10 cellular contexts compared by ENCODE assay signal in the genomic region with DNA sequence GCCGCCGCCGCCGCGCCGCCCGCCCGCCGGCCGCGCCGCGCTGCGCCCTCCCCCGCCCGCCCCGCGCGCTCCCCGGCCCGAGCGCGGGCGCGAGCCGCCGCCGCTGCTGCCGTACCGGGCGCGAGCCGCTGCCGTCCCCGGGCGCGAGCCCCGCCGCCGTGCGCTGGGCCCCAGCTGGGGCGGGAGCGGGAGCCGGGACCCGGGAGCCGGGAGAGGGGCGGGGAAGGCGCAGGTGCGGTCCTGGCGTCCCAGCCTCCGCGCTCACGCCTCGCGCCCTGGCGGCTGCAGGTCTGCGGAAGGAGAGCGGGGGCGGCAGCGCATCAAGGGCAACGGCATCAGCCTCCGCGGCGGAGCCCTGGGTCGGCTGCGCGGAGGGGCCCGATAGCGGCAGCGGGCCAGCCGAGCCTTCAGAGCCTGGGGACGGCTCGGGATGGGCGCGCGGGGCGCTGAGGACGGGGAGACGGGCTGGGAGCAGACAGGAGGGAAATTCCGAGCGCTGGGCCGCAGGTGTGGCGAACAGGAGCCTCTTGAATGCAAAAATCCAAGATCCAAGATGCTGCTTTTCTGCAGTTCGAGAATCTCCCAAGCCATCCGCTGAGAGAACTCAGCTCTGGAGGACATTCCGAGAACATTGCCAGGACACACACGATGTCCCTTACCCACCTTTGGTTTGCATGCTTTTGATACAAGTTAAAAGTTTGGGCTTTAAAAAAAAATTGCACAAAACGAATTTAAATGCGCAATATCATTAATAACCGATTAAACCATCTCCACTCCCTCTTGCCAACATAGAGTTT.
DNase-seq lines count a peak whose midpoint lies in the region; ATAC-seq, FAIRE-seq and TF ChIP-seq lines count a peak whose summit lies in the region.
"Had no signal": no experiment of that assay in that cellular context is flagged by ENCODE, and none has a peak within 500 bp of the region (broad histone marks: within the 10 kb centered on the region; RNA-seq: fewer than 3 reads in every experiment).

No MANE protein-coding gene starts in this region.

- TF ChIP-seq EP300 in Ishikawa (IDR thresholded peaks at IDR 0.05; ENCODE audit: borderline replicate concordance) (no peak), GM12878 (IDR thresholded peaks at IDR 0.05; ENCODE audit: borderline replicate concordance in 1 of 2, control insufficient read depth in 1 of 2, low read depth in 2 of 2, low read length in 2 of 2) (no peak)

- in situ Hi-C loops in GM12878 (cut with MboI), result no loop called here

- H3K4me3 ChIP-seq in Caco-2 (ENCODE audit: low read depth, low read length), result peak overlapping the region; percentile 36
- H3K4me3 ChIP-seq in GM12878, result no peak overlapping the region
- H3K4me3 ChIP-seq in left lung, result peak overlapping the region; percentile 21 to 34

- TF ChIP-seq RAD21 in Ishikawa (IDR thresholded peaks at IDR 0.05; ENCODE audit: low read depth) (no peak), GM12878 (IDR thresholded peaks at IDR 0.05; ENCODE audit: insufficient read depth, low read depth, low read length) (no peak)

- H3K27ac Mint-ChIP-seq in Caco-2 (ENCODE audit: unreplicated experiment), result no peak overlapping the region

- no peaks in the 10 kb centered on the region; the same call in 1 of the 2 replicates for H3K9me3 ChIP-seq in Caco-2
- no peaks in the 10 kb centered on the region; the same call in 2 of the 3 replicates for H3K9me3 ChIP-seq in GM12878 (replicated peaks; ENCODE audit: control insufficient read depth, insufficient read depth, low read length)
- no peaks in the 10 kb centered on the region for H3K9me3 ChIP-seq in left lung

- H3K27me3 Mint-ChIP-seq in Caco-2 (ENCODE audit: insufficient read depth, unreplicated experiment), result peaks cover 49% of the 10 kb centered on the region

- TF ChIP-seq POLR2A in GM12878 (IDR thresholded peaks at IDR 0.05; ENCODE audit: low read depth, low read length), result no peak

- ATAC-seq in GM12878 (no peak), left lung (peak; percentile 66), GM18909 (IDR thresholded peaks at IDR 0.05; ENCODE audit: poor library complexity, unreplicated experiment) (no peak), sciatic nerve (no peak), HG02642 (IDR thresholded peaks at IDR 0.05; ENCODE audit: poor library complexity, unreplicated experiment) (no peak)

- RAD21 ChIA-PET in GM12878 (lab: Charles Lee; ENCODE audit: unreplicated experiment), result no interaction called here

- no TSS peak for BruUV-seq in Caco-2 (replicated peaks; lab: Mats Ljungman, UMichigan)
- no TSS peak for BruUV-seq in GM12878 (replicated peaks; lab: Mats Ljungman, UMichigan)

- H3K36me3 Mint-ChIP-seq in Caco-2 (ENCODE audit: insufficient read depth, unreplicated experiment), result no peaks in the 10 kb centered on the region

- 22% methylated on average over 33 of the region's 90 CpGs for WGBS in GM12878 (ENCODE audit: insufficient coverage, insufficient replicate concordance, low lambda C conversion rate, missing lambda C conversion rate)

- SMC1A ChIA-PET in GM12878 (lab: Charles Lee; ENCODE audit: uncharacterized antibody, unreplicated experiment), result no interaction called here

- H3K79me2 ChIP-seq in GM12878 (ENCODE audit: control insufficient read depth, insufficient read depth, low read length), result no peaks in the 10 kb centered on the region

- POLR2A ChIA-PET in Caco-2 (lab: Charles Lee), result no interaction called here
- POLR2A ChIA-PET in GM12878 (lab: Charles Lee), result no interaction called here

- no peak for TF ChIP-seq CTCF in Caco-2 (IDR thresholded peaks at IDR 0.05; ENCODE audit: insufficient read depth in 1 of 2, low read depth in 1 of 2, low read length in 1 of 2, severe bottlenecking in 1 of 2, unreplicated experiment in 1 of 2)
- no peak for TF ChIP-seq CTCF in GM12878 (IDR thresholded peaks at IDR 0.05 in 2 of 3, conservative IDR thresholded peaks at IDR 0.05 in 1 of 3; ENCODE audit: control insufficient read depth in 2 of 3, extremely low read depth in 1 of 3, insufficient read depth in 1 of 3, low read depth in 3 of 3, low read length in 3 of 3)
- TF ChIP-seq CTCF in left lung (IDR thresholded peaks at IDR 0.05), result no peak

- H3K27ac ChIP-seq in GM12878 (ENCODE audit: control insufficient read depth, insufficient read depth), result no peak overlapping the region
- peak overlapping the region in 1 of 2 donors; percentile 23 for H3K27ac ChIP-seq in left lung
- H3K27ac ChIP-seq: epithelial cell of prostate, HL-60 had no signal

- H2AFZ ChIP-seq in GM12878 (ENCODE audit: control insufficient read depth, low read depth, low read length), result no peak overlapping the region

- H3K36me3 ChIP-seq in Caco-2 (ENCODE audit: control insufficient read depth, insufficient read depth, low read length), result no peaks in the 10 kb centered on the region
- no peaks in the 10 kb centered on the region for H3K36me3 ChIP-seq in GM12878 (ENCODE audit: control insufficient read depth in 2 of 2, insufficient read depth in 2 of 2, low read length in 1 of 2)
- no peaks in the 10 kb centered on the region for H3K36me3 ChIP-seq in left lung

- peak in 1 of 2 experiments; percentile 62 for DNase-seq in Caco-2
- DNase-seq in GM12878 (ENCODE audit: low read depth, low spot score), result no peak
- peak in 1 of 2 donors; percentile 80 for DNase-seq in left lung
- DNase-seq in superior temporal gyrus (ENCODE audit: extremely low spot score), result peak; percentile 46
- no peak for DNase-seq in sciatic nerve (ENCODE audit: low spot score)

- H3K4me3 Mint-ChIP-seq in Caco-2 (ENCODE audit: unreplicated experiment), result peak overlapping the region; percentile 60

- intact Hi-C loops in Caco-2 (cut with micrococcal nuclease; ENCODE audit: unreplicated experiment), result loop anchor here (5.0 kb wide), 1 partner anchor 66 kb away; no protein-coding TSS in a partner anchor
- intact Hi-C loops in GM12878 (cut with micrococcal nuclease; ENCODE audit: unreplicated experiment), result no loop called here
- intact Hi-C loops in left lung (cut with DNase I), result no loop called here
- intact Hi-C loops in sciatic nerve (cut with DNase I), result loop anchor here (5.0 kb wide), 1 partner anchor 261 kb away; no protein-coding TSS in a partner anchor

- no peaks in the 10 kb centered on the region for H4K20me1 ChIP-seq in GM12878 (ENCODE audit: control insufficient read depth, insufficient read depth)

- no peaks in the 10 kb centered on the region for H3K9me3 Mint-ChIP-seq in Caco-2 (ENCODE audit: unreplicated experiment)

- H3K4me1 Mint-ChIP-seq in Caco-2 (ENCODE audit: low read depth, unreplicated experiment), result peaks cover 7% of the 10 kb centered on the region

- H3K4me2 ChIP-seq in GM12878 (ENCODE audit: control insufficient read depth, insufficient read depth), result no peak overlapping the region

- no peak overlapping the region for H3K9ac ChIP-seq in GM12878 (ENCODE audit: control insufficient read depth, insufficient read depth, low read length)

- H3K27me3 ChIP-seq in Caco-2 (replicated peaks; ENCODE audit: control insufficient read depth, insufficient read depth, low read length), result no peaks in the 10 kb centered on the region; the same call in 1 of the 2 replicates
- peaks cover 0 to 8% of the 10 kb centered on the region in 2 experiments; a peak in 1 of 4 replicates for H3K27me3 ChIP-seq in GM12878 (replicated peaks in 1 of 2; ENCODE audit: control insufficient read depth in 2 of 2, insufficient read depth in 2 of 2, low read length in 1 of 2)
- H3K27me3 ChIP-seq in left lung, result peaks cover 31 to 68% of the 10 kb centered on the region in 2 donors

- CTCF ChIA-PET in Caco-2 (lab: Charles Lee), result no interaction called here
- CTCF ChIA-PET in GM12878 (lab: Yijun Ruan, JAX), result no interaction called here

- H3K4me1 ChIP-seq in Caco-2 (peaks cover 17% of the 10 kb centered on the region), GM12878 (ENCODE audit: control insufficient read depth, insufficient read depth, low read length) (no peaks in the 10 kb centered on the region), left lung (peaks cover 0 to 13% of the 10 kb centered on the region in 2 donors)

- FAIRE-seq in GM12878 (lab: Jason Lieb, UNC), result no peak

TF ChIP-seq in Ishikawa, 13 proteins besides CTCF, POLR2A, EP300 and RAD21:
- no peak for TF ChIP-seq NFIC (IDR thresholded peaks at IDR 0.05)
- no peak for TF ChIP-seq TEAD4 (IDR thresholded peaks at IDR 0.05)
- TF ChIP-seq, protein P1, sequence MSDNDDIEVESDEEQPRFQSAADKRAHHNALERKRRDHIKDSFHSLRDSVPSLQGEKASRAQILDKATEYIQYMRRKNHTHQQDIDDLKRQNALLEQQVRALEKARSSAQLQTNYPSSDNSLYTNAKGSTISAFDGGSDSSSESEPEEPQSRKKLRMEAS (IDR thresholded peaks at IDR 0.05), result peak; percentile 32; the same call in 1 of the 2 replicates
- no peak for TF ChIP-seq TCF12 (IDR thresholded peaks at IDR 0.05; ENCODE audit: low read depth)
- TF ChIP-seq FOXM1 (IDR thresholded peaks at IDR 0.05; ENCODE audit: borderline replicate concordance, low read depth), result no peak
- peak; percentile 63 for TF ChIP-seq EGR1 (IDR thresholded peaks at IDR 0.05)
TF ChIP-seq in Ishikawa: peak in this region for 2.

TF ChIP-seq in GM12878, 131 proteins besides CTCF, POLR2A, EP300 and RAD21:
- TF ChIP-seq EGR1 (IDR thresholded peaks at IDR 0.05; ENCODE audit: borderline replicate concordance in 1 of 2, low read depth in 2 of 2, low read length in 2 of 2), result peak in 1 of 2 experiments; percentile 62; a peak in 2 of 3 replicates
- no peak for TF ChIP-seq LARP7 (IDR thresholded peaks at IDR 0.05)
- peak; percentile 33 for TF ChIP-seq SUZ12 (IDR thresholded peaks at IDR 0.05; ENCODE audit: unreplicated experiment)
- TF ChIP-seq, protein P2, sequence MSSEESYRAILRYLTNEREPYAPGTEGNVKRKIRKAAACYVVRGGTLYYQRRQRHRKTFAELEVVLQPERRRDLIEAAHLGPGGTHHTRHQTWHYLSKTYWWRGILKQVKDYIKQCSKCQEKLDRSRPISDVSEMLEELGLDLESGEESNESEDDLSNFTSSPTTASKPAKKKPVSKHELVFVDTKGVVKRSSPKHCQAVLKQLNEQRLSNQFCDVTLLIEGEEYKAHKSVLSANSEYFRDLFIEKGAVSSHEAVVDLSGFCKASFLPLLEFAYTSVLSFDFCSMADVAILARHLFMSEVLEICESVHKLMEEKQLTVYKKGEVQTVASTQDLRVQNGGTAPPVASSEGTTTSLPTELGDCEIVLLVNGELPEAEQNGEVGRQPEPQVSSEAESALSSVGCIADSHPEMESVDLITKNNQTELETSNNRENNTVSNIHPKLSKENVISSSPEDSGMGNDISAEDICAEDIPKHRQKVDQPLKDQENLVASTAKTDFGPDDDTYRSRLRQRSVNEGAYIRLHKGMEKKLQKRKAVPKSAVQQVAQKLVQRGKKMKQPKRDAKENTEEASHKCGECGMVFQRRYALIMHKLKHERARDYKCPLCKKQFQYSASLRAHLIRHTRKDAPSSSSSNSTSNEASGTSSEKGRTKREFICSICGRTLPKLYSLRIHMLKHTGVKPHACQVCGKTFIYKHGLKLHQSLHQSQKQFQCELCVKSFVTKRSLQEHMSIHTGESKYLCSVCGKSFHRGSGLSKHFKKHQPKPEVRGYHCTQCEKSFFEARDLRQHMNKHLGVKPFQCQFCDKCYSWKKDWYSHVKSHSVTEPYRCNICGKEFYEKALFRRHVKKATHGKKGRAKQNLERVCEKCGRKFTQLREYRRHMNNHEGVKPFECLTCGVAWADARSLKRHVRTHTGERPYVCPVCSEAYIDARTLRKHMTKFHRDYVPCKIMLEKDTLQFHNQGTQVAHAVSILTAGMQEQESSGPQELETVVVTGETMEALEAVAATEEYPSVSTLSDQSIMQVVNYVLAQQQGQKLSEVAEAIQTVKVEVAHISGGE (CRISPR knock-in tag; IDR thresholded peaks at IDR 0.05), result no peak

Comparison
In these comparisons a context has a peak if more than half of its experiments do, and no peak if none do; other contexts are left out.
1. intact Hi-C loops: an anchor here in Caco-2 (5.0 kb wide) and sciatic nerve (5.0 kb wide); none called in GM12878 and left lung.